ENCODE assay signal across 10 cellular contexts in the genomic region with DNA sequence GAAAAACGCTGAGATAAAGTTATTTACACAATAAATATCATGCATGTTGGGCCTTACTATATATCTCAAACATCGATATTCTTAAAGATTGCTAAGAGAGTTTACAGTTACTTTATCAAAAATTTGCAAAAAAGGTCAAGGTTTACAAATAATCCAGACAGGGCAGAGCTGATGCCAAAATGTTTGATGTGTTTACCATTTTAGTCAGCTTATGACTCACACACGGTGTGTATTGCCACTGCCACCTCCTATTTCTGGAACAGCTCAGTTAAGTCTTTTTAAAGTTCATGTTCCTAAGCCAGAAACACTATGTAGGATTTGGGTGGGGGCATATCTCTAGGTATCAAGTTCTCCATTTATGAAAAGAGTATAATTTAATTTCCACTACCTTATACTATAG.
A peak's percentile ranks its signal among the peaks of the same experiment; 100 is the strongest.
DNase-seq lines count a peak whose midpoint lies in the region; FAIRE-seq and TF ChIP-seq lines count a peak whose summit lies in the region.
"Had no signal": no experiment of that assay in that cellular context is flagged by ENCODE, and none has a peak within 500 bp of the region (broad histone marks: within the 10 kb centered on the region; RNA-seq: fewer than 3 reads in every experiment).

No MANE protein-coding gene starts in this region.

- no peaks in the 10 kb centered on the region for H3K27me3 ChIP-seq in keratinocyte (ENCODE audit: control insufficient read depth, extremely low read depth, insufficient read depth, low read length)

- H3K9me3 ChIP-seq in keratinocyte (ENCODE audit: control insufficient read depth, low read depth, low read length), result no peaks in the 10 kb centered on the region

- H3K4me2 ChIP-seq in keratinocyte (ENCODE audit: control insufficient read depth, extremely low read depth, insufficient read depth, low read depth, low read length), result no peak overlapping the region

- peaks cover 2% of the 10 kb centered on the region for H3K9me1 ChIP-seq in keratinocyte (ENCODE audit: control insufficient read depth, extremely low read depth, insufficient read depth, low read length)

- DNase-seq in AG20443 (ENCODE audit: low spot score) (peak; percentile 22), HS-5 (ENCODE audit: low read depth) (peak; percentile 22), astrocyte of the hippocampus (ENCODE audit: low read depth, low spot score) (peak; percentile 58), keratinocyte (ENCODE audit: low read depth, low spot score) (no peak), medulla oblongata (ENCODE audit: extremely low spot score) (no peak), Ammon's horn (ENCODE audit: low spot score) (no peak), GM12891 (ENCODE audit: insufficient read length, low spot score) (no peak), ecto neural progenitor cell (ENCODE audit: low spot score) (no peak)
- DNase-seq: NCI-H526 had no signal

- dilution Hi-C loops in keratinocyte (cut with MboI; ENCODE audit: extremely low pct_ligation_motif_present, low sequenced_read_pairs), result no loop called here

- H4K20me1 ChIP-seq in keratinocyte (ENCODE audit: control insufficient read depth, extremely low read depth, insufficient read depth, low read length), result peaks cover 6% of the 10 kb centered on the region

- H3K9ac ChIP-seq in keratinocyte (ENCODE audit: control insufficient read depth, extremely low read depth, insufficient read depth, low read length), result no peak overlapping the region

- H2AFZ ChIP-seq in keratinocyte (ENCODE audit: control insufficient read depth, low read length), result no peak overlapping the region

- no peak overlapping the region for H3K4me3 ChIP-seq in keratinocyte (ENCODE audit: control insufficient read depth in 2 of 3, extremely low read depth in 1 of 3, insufficient read depth in 2 of 3, low read depth in 1 of 3, low read length in 3 of 3)

- TF ChIP-seq CTCF in keratinocyte (optimal IDR thresholded peaks at IDR 0.05 in 1 of 3, IDR thresholded peaks at IDR 0.05 in 1 of 3, conservative IDR thresholded peaks at IDR 0.05 in 1 of 3; ENCODE audit: extremely low read depth in 1 of 3, insufficient read depth in 2 of 3, low read length in 3 of 3), result no peak

- peak overlapping the region; percentile 42 for H3K27ac ChIP-seq in keratinocyte (ENCODE audit: control insufficient read depth, insufficient read depth, low read length)

- peaks cover 10% of the 10 kb centered on the region for H3K4me1 ChIP-seq in keratinocyte (ENCODE audit: control insufficient read depth, extremely low read depth, insufficient read depth, low read length)

- H3K36me3 ChIP-seq in keratinocyte (ENCODE audit: control insufficient read depth in 2 of 2, extremely low read depth in 1 of 2, insufficient read depth in 2 of 2, low read length in 2 of 2), result peaks cover 0 to 13% of the 10 kb centered on the region in 2 experiments

- TF ChIP-seq POLR2A in GM12891 (IDR thresholded peaks at IDR 0.05; ENCODE audit: low read depth, low read length), result no peak

- H3K79me2 ChIP-seq in keratinocyte (ENCODE audit: control insufficient read depth, insufficient read depth, low read length), result peaks cover 72% of the 10 kb centered on the region

- FAIRE-seq in keratinocyte (lab: Jason Lieb, UNC), result peak; percentile 58
- no peak for FAIRE-seq in GM12891 (lab: Jason Lieb, UNC)
- FAIRE-seq: frontal cortex had no signal

TF ChIP-seq in GM12891, 5 proteins besides CTCF, POLR2A, EP300 and RAD21:
- TF ChIP-seq SPI1 (IDR thresholded peaks at IDR 0.05; ENCODE audit: low read depth, low read length) (no peak), PAX5 (IDR thresholded peaks at IDR 0.05; ENCODE audit: insufficient read depth, low read length, severe bottlenecking) (no peak), POU2F2 (IDR thresholded peaks at IDR 0.05; ENCODE audit: low read depth, low read length) (no peak), POLR2AphosphoS5 (IDR thresholded peaks at IDR 0.05; ENCODE audit: low read depth, low read length) (no peak), TAF1 (IDR thresholded peaks at IDR 0.05; ENCODE audit: low read depth, low read length) (no peak)

Comparison
In these comparisons a context has a peak if more than half of its experiments do, and no peak if none do; other contexts are left out.
1. DNase-seq: peak in AG20443 (single experiment), HS-5 (single experiment) and astrocyte of the hippocampus (single experiment); none in keratinocyte (single experiment), medulla oblongata (single experiment), Ammon's horn (single experiment), GM12891 (single experiment) and ecto neural progenitor cell (single experiment).